In the genomic region with DNA sequence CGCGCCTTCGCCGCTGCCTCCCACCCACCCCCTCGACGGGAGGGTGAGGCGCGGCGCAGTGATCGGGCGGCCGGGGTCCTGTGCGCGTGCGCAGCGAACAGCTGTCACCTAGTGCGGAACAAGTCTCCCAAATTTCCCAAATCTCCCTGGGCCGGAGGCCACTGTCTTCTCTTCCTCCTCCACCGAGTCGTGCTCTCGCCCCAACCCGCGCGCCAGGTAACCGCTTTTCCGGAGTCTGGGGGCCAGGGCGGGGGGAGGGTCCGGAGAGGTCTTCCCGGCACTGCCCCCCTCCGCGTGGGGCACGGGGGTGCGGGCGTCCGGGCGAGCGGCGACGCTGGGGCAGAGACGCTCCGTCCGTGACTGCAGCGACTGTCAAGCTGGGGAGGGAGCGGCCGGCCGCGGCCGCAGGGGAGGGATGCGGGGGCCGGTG, we compare ENCODE assay signal across 8 cellular contexts. TPM values are rescaled to one million over a fixed set of nuclear protein-coding genes. Genes with fewer than 3 reads are reported as not detected.
DNase-seq lines count a peak whose midpoint lies in the region; ATAC-seq and TF ChIP-seq lines count a peak whose summit lies in the region.

No MANE protein-coding gene starts in this region.

- POLR2A ChIA-PET in CD4-positive, alpha-beta T cell (lab: Charles Lee): interaction anchor here (0.7 to 5.2 kb wide), 41 partner anchors 8 to 1965 kb away, joined by 3 to 155 read pairs (median 4); a partner anchor contains a TSS

- under 1% methylated on average over 50 of the region's 50 CpGs for WGBS in thymus

- ATAC-seq in CD4-positive, alpha-beta T cell (ENCODE audit: poor library complexity): no peak
- ATAC-seq in HG03520 (IDR thresholded peaks at IDR 0.05; ENCODE audit: unreplicated experiment) (peak; percentile 1), left lobe of liver (peak; percentile 81)

- H3K36me3 Mint-ChIP-seq in CD4-positive, alpha-beta T cell (ENCODE audit: low read depth): peaks cover 23% of the 10 kb centered on the region
- H3K36me3 Mint-ChIP-seq in brain: peaks cover 6% of the 10 kb centered on the region

- H3K36me3 ChIP-seq in thymus (ENCODE audit: control insufficient read depth, insufficient read depth): no peaks in the 10 kb centered on the region

- no peak for TF ChIP-seq CTCF in CD4-positive, alpha-beta T cell (IDR thresholded peaks at IDR 0.05)
- TF ChIP-seq CTCF in GM20000 (IDR thresholded peaks at IDR 0.05; ENCODE audit: extremely low read depth, missing control alignments) (no peak), brain (conservative IDR thresholded peaks at IDR 0.05) (no peak)

- DNase-seq in CD4-positive, alpha-beta T cell: no peak
- DNase-seq in GM20000 (ENCODE audit: low spot score) (peak; percentile 97), left lobe of liver (ENCODE audit: low spot score) (no peak), mesenteric fat pad (ENCODE audit: low spot score) (no peak), NCI-H146 (lab: John Stamatoyannopoulos, UW) (no peak)

- H3K4me1 ChIP-seq in thymus (ENCODE audit: control insufficient read depth, insufficient read depth, low read length): peaks cover 2% of the 10 kb centered on the region

- H3K4me3 Mint-ChIP-seq in CD4-positive, alpha-beta T cell: peak overlapping the region; percentile 96
- peak overlapping the region; percentile 96 to 99 (median 99) for H3K4me3 Mint-ChIP-seq in brain

- peaks cover 27% of the 10 kb centered on the region for H3K4me1 Mint-ChIP-seq in CD4-positive, alpha-beta T cell (ENCODE audit: low read depth)
- H3K4me1 Mint-ChIP-seq in brain: peaks cover 29% of the 10 kb centered on the region

- no peaks in the 10 kb centered on the region for H3K27me3 Mint-ChIP-seq in CD4-positive, alpha-beta T cell
- peaks cover 13% of the 10 kb centered on the region for H3K27me3 Mint-ChIP-seq in brain

- no peaks in the 10 kb centered on the region for H3K9me3 ChIP-seq in CD4-positive, alpha-beta T cell (ENCODE audit: control insufficient read depth, low read length)
- no peaks in the 10 kb centered on the region for H3K9me3 ChIP-seq in thymus (ENCODE audit: control insufficient read depth)

- H3K4me3 ChIP-seq in thymus (ENCODE audit: low read length): peak overlapping the region; percentile 96

- CTCF ChIA-PET in CD4-positive, alpha-beta T cell (lab: Charles Lee): no interaction called here

- intact Hi-C loops in CD4-positive, alpha-beta T cell (cut with DNase I, micrococcal nuclease): loop anchor here (1.0 to 10.0 kb wide), 11 partner anchors 41 to 1133 kb away; a partner anchor contains a TSS

- H3K27ac Mint-ChIP-seq in CD4-positive, alpha-beta T cell: peak overlapping the region; percentile 96
- H3K27ac Mint-ChIP-seq in brain: peak overlapping the region; percentile 84 to 100 (median 99)

- H3K27ac ChIP-seq in CD4-positive, alpha-beta T cell (ENCODE audit: low read depth, low read length): peak overlapping the region; percentile 96
- peak overlapping the region; percentile 97 for H3K27ac ChIP-seq in thymus (ENCODE audit: low read depth)

- no peaks in the 10 kb centered on the region for H3K27me3 ChIP-seq in CD4-positive, alpha-beta T cell (ENCODE audit: control insufficient read depth, insufficient read depth, low read length)
- no peaks in the 10 kb centered on the region for H3K27me3 ChIP-seq in thymus (ENCODE audit: control insufficient read depth, insufficient read depth)

- no peaks in the 10 kb centered on the region for H3K9me3 Mint-ChIP-seq in CD4-positive, alpha-beta T cell
- H3K9me3 Mint-ChIP-seq in brain: peaks cover 0 to 4% (median 0%) of the 10 kb centered on the region in 5 experiments

RNA-seq across cellular contexts. Expression of a gene that starts 0.2 kb away (rescaled TPM):
- total RNA-seq in CD4-positive, alpha-beta T cell: 10 to 100 TPM; 60.1 to 61.3 TPM
- polyA plus RNA-seq in brain (ENCODE audit: insufficient read depth, low read depth, low replicate concordance) (9.6 TPM), thymus (20.3 TPM)
- total RNA-seq in left lobe of liver (15.8 TPM), mesenteric fat pad (33.7 TPM)
